ENCODE assay signal across 1 cellular context in the genomic region with DNA sequence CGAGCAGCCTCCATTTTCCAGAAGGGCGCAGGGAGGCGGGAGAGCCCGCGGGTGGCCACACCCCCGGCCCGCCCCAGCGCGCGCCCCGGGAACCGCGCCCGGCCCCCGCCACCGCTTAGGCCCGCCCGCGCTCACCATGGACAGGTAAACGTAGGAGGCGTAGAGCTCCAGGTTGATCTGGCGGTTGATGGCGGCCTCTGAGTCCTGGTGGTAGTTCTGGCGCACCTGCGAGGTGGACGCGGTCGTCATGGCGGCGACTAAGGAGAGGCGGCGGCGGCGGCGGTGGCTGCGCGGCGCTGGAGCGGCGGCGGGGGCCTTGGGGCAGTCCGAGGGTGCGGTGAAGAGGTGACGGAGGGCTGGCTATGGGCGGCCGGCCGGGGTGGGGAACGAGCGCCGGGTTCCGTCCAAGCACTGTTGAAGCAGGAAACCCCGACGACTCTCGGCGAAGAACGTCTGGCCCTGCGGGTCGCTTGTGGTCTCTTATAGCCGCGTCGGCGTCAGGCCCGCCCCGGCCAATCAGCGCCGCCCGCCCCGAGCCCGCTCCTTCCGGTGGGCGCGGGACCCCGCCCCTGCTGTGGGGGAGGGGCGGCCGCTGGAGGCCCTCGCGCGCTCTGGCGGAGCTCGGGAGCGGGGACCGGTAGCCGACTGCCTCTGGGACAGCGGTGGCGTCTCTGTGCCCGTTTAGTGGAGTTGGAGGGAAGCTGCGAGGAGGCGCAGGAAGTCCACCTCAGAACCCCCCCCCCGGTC.
TF ChIP-seq lines count a peak whose summit lies in the region.

A gene (minus strand): TSS at position 458 of the 747 bp plus-strand sequence. CDS start 209 bp downstream, at position 249.

TF ChIP-seq in HepG2, 621 proteins besides CTCF, POLR2A, EP300 and RAD21 (continued from another document and continues in another):
- 0 out of 2 replicates have a peak, but pooled peaks have one; percentile 38 for TF ChIP-seq ZNF619 (CRISPR knock-in tag; IDR thresholded peaks at IDR 0.05)
- no peak for TF ChIP-seq ZNF383 (CRISPR knock-in tag; IDR thresholded peaks at IDR 0.05; ENCODE audit: borderline replicate concordance)
- no peak for TF ChIP-seq ZBTB7B (CRISPR knock-in tag; IDR thresholded peaks at IDR 0.05)
- no peak for TF ChIP-seq CCDC6 (CRISPR knock-in tag; IDR thresholded peaks at IDR 0.05)
- TF ChIP-seq ZNF441 (CRISPR knock-in tag; IDR thresholded peaks at IDR 0.05; ENCODE audit: borderline replicate concordance): peak; percentile 86
- TF ChIP-seq, protein P1, sequence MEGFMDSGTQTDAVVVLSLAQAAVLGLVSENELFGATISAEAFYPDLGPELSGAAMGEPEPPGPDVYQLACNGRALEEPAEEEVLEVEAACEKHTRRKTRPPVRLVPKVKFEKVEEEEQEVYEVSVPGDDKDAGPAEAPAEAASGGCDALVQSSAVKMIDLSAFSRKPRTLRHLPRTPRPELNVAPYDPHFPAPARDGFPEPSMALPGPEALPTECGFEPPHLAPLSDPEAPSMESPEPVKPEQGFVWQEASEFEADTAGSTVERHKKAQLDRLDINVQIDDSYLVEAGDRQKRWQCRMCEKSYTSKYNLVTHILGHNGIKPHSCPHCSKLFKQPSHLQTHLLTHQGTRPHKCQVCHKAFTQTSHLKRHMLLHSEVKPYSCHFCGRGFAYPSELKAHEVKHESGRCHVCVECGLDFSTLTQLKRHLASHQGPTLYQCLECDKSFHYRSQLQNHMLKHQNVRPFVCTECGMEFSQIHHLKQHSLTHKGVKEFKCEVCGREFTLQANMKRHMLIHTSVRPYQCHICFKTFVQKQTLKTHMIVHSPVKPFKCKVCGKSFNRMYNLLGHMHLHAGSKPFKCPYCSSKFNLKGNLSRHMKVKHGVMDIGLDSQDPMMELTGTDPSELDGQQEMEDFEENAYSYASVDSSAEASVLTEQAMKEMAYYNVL (CRISPR knock-in tag; IDR thresholded peaks at IDR 0.05; ENCODE audit: borderline replicate concordance): 0 out of 2 replicates have a peak, but pooled peaks have one; percentile 50
- TF ChIP-seq NFKBIZ (CRISPR knock-in tag; IDR thresholded peaks at IDR 0.05): no peak
- TF ChIP-seq ZSCAN22 (CRISPR knock-in tag; IDR thresholded peaks at IDR 0.05): no peak
- TF ChIP-seq, protein P2, sequence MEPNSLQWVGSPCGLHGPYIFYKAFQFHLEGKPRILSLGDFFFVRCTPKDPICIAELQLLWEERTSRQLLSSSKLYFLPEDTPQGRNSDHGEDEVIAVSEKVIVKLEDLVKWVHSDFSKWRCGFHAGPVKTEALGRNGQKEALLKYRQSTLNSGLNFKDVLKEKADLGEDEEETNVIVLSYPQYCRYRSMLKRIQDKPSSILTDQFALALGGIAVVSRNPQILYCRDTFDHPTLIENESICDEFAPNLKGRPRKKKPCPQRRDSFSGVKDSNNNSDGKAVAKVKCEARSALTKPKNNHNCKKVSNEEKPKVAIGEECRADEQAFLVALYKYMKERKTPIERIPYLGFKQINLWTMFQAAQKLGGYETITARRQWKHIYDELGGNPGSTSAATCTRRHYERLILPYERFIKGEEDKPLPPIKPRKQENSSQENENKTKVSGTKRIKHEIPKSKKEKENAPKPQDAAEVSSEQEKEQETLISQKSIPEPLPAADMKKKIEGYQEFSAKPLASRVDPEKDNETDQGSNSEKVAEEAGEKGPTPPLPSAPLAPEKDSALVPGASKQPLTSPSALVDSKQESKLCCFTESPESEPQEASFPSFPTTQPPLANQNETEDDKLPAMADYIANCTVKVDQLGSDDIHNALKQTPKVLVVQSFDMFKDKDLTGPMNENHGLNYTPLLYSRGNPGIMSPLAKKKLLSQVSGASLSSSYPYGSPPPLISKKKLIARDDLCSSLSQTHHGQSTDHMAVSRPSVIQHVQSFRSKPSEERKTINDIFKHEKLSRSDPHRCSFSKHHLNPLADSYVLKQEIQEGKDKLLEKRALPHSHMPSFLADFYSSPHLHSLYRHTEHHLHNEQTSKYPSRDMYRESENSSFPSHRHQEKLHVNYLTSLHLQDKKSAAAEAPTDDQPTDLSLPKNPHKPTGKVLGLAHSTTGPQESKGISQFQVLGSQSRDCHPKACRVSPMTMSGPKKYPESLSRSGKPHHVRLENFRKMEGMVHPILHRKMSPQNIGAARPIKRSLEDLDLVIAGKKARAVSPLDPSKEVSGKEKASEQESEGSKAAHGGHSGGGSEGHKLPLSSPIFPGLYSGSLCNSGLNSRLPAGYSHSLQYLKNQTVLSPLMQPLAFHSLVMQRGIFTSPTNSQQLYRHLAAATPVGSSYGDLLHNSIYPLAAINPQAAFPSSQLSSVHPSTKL (CRISPR knock-in tag; IDR thresholded peaks at IDR 0.05): no peak; the same call in 1 of the 2 replicates
- TF ChIP-seq ZNF460 (CRISPR knock-in tag; IDR thresholded peaks at IDR 0.05; ENCODE audit: borderline replicate concordance): peak; percentile 9; the same call in 1 of the 2 replicates
- TF ChIP-seq ONECUT2 (CRISPR knock-in tag; IDR thresholded peaks at IDR 0.05): no peak
- TF ChIP-seq HCFC1 (IDR thresholded peaks at IDR 0.05; ENCODE audit: low read depth, low read length): no peak
- TF ChIP-seq ZNF792 (CRISPR knock-in tag; IDR thresholded peaks at IDR 0.05): no peak
- TF ChIP-seq CAMTA2 (CRISPR knock-in tag; IDR thresholded peaks at IDR 0.05; ENCODE audit: borderline replicate concordance): peak; percentile 55; the same call in 1 of the 2 replicates
- no peak for TF ChIP-seq SYNCRIP (IDR thresholded peaks at IDR 0.05; ENCODE audit: insufficient read depth, low read depth, low read length)
- peak; percentile 40; the same call in 1 of the 2 replicates for TF ChIP-seq KDM5B (CRISPR knock-in tag; IDR thresholded peaks at IDR 0.05; ENCODE audit: borderline replicate concordance)
- TF ChIP-seq, protein P3, sequence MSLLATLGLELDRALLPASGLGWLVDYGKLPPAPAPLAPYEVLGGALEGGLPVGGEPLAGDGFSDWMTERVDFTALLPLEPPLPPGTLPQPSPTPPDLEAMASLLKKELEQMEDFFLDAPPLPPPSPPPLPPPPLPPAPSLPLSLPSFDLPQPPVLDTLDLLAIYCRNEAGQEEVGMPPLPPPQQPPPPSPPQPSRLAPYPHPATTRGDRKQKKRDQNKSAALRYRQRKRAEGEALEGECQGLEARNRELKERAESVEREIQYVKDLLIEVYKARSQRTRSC (CRISPR knock-in tag; IDR thresholded peaks at IDR 0.05; ENCODE audit: low read depth): no peak
- TF ChIP-seq ZBTB7A (CRISPR knock-in tag; IDR thresholded peaks at IDR 0.05): peak; percentile 84
- no peak for TF ChIP-seq NBN (conservative IDR thresholded peaks at IDR 0.05)
- TF ChIP-seq, protein P4, sequence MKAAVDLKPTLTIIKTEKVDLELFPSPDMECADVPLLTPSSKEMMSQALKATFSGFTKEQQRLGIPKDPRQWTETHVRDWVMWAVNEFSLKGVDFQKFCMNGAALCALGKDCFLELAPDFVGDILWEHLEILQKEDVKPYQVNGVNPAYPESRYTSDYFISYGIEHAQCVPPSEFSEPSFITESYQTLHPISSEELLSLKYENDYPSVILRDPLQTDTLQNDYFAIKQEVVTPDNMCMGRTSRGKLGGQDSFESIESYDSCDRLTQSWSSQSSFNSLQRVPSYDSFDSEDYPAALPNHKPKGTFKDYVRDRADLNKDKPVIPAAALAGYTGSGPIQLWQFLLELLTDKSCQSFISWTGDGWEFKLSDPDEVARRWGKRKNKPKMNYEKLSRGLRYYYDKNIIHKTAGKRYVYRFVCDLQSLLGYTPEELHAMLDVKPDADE (CRISPR knock-in tag; IDR thresholded peaks at IDR 0.05): 0 out of 2 replicates have a peak, but pooled peaks have one; percentile 84
- no peak for TF ChIP-seq ZNF256 (CRISPR knock-in tag; conservative IDR thresholded peaks at IDR 0.05)
- TF ChIP-seq, protein P5, sequence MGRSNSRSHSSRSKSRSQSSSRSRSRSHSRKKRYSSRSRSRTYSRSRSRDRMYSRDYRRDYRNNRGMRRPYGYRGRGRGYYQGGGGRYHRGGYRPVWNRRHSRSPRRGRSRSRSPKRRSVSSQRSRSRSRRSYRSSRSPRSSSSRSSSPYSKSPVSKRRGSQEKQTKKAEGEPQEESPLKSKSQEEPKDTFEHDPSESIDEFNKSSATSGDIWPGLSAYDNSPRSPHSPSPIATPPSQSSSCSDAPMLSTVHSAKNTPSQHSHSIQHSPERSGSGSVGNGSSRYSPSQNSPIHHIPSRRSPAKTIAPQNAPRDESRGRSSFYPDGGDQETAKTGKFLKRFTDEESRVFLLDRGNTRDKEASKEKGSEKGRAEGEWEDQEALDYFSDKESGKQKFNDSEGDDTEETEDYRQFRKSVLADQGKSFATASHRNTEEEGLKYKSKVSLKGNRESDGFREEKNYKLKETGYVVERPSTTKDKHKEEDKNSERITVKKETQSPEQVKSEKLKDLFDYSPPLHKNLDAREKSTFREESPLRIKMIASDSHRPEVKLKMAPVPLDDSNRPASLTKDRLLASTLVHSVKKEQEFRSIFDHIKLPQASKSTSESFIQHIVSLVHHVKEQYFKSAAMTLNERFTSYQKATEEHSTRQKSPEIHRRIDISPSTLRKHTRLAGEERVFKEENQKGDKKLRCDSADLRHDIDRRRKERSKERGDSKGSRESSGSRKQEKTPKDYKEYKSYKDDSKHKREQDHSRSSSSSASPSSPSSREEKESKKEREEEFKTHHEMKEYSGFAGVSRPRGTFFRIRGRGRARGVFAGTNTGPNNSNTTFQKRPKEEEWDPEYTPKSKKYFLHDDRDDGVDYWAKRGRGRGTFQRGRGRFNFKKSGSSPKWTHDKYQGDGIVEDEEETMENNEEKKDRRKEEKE (IDR thresholded peaks at IDR 0.05): no peak
- TF ChIP-seq ZNF232 (CRISPR knock-in tag; IDR thresholded peaks at IDR 0.05; ENCODE audit: borderline replicate concordance): no peak; the same call in 1 of the 2 replicates
- no peak for TF ChIP-seq ZNF143 (CRISPR knock-in tag; IDR thresholded peaks at IDR 0.05)
- TF ChIP-seq ZNF761 (CRISPR knock-in tag; conservative IDR thresholded peaks at IDR 0.05): 0 out of 2 replicates have a peak, but pooled peaks have one; percentile 21
- peak; percentile 67; the same call in 1 of the 2 replicates for TF ChIP-seq ISX (CRISPR knock-in tag; conservative IDR thresholded peaks at IDR 0.05)
- TF ChIP-seq, protein P6, sequence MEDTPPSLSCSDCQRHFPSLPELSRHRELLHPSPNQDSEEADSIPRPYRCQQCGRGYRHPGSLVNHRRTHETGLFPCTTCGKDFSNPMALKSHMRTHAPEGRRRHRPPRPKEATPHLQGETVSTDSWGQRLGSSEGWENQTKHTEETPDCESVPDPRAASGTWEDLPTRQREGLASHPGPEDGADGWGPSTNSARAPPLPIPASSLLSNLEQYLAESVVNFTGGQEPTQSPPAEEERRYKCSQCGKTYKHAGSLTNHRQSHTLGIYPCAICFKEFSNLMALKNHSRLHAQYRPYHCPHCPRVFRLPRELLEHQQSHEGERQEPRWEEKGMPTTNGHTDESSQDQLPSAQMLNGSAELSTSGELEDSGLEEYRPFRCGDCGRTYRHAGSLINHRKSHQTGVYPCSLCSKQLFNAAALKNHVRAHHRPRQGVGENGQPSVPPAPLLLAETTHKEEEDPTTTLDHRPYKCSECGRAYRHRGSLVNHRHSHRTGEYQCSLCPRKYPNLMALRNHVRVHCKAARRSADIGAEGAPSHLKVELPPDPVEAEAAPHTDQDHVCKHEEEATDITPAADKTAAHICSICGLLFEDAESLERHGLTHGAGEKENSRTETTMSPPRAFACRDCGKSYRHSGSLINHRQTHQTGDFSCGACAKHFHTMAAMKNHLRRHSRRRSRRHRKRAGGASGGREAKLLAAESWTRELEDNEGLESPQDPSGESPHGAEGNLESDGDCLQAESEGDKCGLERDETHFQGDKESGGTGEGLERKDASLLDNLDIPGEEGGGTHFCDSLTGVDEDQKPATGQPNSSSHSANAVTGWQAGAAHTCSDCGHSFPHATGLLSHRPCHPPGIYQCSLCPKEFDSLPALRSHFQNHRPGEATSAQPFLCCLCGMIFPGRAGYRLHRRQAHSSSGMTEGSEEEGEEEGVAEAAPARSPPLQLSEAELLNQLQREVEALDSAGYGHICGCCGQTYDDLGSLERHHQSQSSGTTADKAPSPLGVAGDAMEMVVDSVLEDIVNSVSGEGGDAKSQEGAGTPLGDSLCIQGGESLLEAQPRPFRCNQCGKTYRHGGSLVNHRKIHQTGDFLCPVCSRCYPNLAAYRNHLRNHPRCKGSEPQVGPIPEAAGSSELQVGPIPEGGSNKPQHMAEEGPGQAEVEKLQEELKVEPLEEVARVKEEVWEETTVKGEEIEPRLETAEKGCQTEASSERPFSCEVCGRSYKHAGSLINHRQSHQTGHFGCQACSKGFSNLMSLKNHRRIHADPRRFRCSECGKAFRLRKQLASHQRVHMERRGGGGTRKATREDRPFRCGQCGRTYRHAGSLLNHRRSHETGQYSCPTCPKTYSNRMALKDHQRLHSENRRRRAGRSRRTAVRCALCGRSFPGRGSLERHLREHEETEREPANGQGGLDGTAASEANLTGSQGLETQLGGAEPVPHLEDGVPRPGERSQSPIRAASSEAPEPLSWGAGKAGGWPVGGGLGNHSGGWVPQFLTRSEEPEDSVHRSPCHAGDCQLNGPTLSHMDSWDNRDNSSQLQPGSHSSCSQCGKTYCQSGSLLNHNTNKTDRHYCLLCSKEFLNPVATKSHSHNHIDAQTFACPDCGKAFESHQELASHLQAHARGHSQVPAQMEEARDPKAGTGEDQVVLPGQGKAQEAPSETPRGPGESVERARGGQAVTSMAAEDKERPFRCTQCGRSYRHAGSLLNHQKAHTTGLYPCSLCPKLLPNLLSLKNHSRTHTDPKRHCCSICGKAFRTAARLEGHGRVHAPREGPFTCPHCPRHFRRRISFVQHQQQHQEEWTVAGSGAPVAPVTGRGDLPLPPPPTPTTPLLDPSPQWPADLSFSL (CRISPR knock-in tag; IDR thresholded peaks at IDR 0.05): no peak
- TF ChIP-seq ZFP36 (IDR thresholded peaks at IDR 0.05; ENCODE audit: borderline replicate concordance, low read depth, low read length, partially characterized antibody): no peak
- TF ChIP-seq ZNF549 (CRISPR knock-in tag; IDR thresholded peaks at IDR 0.05): no peak
- no peak; the same call in 1 of the 2 replicates for TF ChIP-seq AHR (CRISPR knock-in tag; IDR thresholded peaks at IDR 0.05)
- no peak for TF ChIP-seq SMARCC2 (IDR thresholded peaks at IDR 0.05)
- peak; percentile 81 for TF ChIP-seq ZFY (CRISPR knock-in tag; IDR thresholded peaks at IDR 0.05)
- TF ChIP-seq, protein P7, sequence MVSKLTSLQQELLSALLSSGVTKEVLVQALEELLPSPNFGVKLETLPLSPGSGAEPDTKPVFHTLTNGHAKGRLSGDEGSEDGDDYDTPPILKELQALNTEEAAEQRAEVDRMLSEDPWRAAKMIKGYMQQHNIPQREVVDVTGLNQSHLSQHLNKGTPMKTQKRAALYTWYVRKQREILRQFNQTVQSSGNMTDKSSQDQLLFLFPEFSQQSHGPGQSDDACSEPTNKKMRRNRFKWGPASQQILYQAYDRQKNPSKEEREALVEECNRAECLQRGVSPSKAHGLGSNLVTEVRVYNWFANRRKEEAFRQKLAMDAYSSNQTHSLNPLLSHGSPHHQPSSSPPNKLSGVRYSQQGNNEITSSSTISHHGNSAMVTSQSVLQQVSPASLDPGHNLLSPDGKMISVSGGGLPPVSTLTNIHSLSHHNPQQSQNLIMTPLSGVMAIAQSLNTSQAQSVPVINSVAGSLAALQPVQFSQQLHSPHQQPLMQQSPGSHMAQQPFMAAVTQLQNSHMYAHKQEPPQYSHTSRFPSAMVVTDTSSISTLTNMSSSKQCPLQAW (CRISPR knock-in tag; IDR thresholded peaks at IDR 0.05): no peak
- no peak for TF ChIP-seq SRSF9 (IDR thresholded peaks at IDR 0.05; ENCODE audit: borderline replicate concordance, insufficient read depth, low read depth, low read length, poor library complexity, severe bottlenecking)
- TF ChIP-seq ADNP (CRISPR knock-in tag; IDR thresholded peaks at IDR 0.05): no peak
- TF ChIP-seq ZNF652 (CRISPR knock-in tag; IDR thresholded peaks at IDR 0.05; ENCODE audit: borderline replicate concordance, low read depth): no peak
